ENCODE assay signal across 28 cellular contexts in genomic region chr10:83222832-83223742, GRCh38.
"Had no signal": no experiment of that assay in that cellular context is flagged by ENCODE, and none has a peak within 500 bp of the region (broad histone marks: within the 10 kb centered on the region; RNA-seq: fewer than 3 reads in every experiment).

No MANE protein-coding gene starts in this region.

- H3K27ac Mint-ChIP-seq: activated CD8-positive, alpha-beta T cell treated with anti-CD3 and anti-CD28 coated beads for 36 hours; activated naive CD4-positive, alpha-beta T cell treated with anti-CD3 and anti-CD28 coated beads, Interleukin-2, amount 50 U/mL, for 72 hours; activated T-helper 2 cell treated with anti-CD3 and anti-CD28 coated beads, Interferon-gamma antibody, Interleukin-2, Interleukin-4, amounts not matched to agents 10 μg/mL and 5 μg/mL and 100 μg/mL, durations not matched to agents 14 hours and 24 hours and 36 hours; immature natural killer cell; memory B cell; natural killer cell treated with Interleukin-12 subunit alpha and Interleukin-12 subunit beta and Interleukin-15 and Interleukin-18, amount 100 ng/mL, for 72 hours; stimulated activated memory B cell treated with anti-CD40 and anti-IgM and Interleukin-4, amounts not matched to agents 10 μg/mL and 1 μg/mL and 100 μg/mL, for 72 hours; stimulated activated naive CD8-positive, alpha-beta T cell treated with anti-CD3 and anti-CD28 coated beads, Interleukin-15, amount 100 ng/mL, for 72 hours had no signal

- DNase-seq: activated CD4-positive, alpha-beta T cell treated with anti-CD3 and anti-CD28 coated beads for 1 hour; activated CD4-positive, alpha-beta T cell treated with anti-CD3 and anti-CD28 coated beads, Interleukin-2, amount 50 U/mL, for 1 hour; activated CD8-positive, alpha-beta T cell treated with anti-CD3 and anti-CD28 coated beads for 36 hours; activated T-cell treated with anti-CD3 and anti-CD28 coated beads, Interleukin-2, amount 50 U/mL, for 48 hours; effector CD8-positive, alpha-beta T cell; gastrocnemius medialis; glutamatergic neuron; immature natural killer cell; pancreas; psoas muscle; sigmoid colon; small intestine; stimulated activated CD4-positive, alpha-beta T cell treated with anti-CD3 and anti-CD28 coated beads, Interleukin-1b, Interleukin-23, amount 100 ng/mL, for 48 hours; stimulated activated CD4-positive, alpha-beta T cell treated with anti-CD3 and anti-CD28 coated beads, Interleukin-4, amount 100 ng/mL, for 4 hours; stimulated activated CD8-positive, alpha-beta memory T cell treated with anti-CD3 and anti-CD28 coated beads, Interleukin-4, amount 100 ng/mL, for 48 hours; stimulated activated naive CD8-positive, alpha-beta T cell treated with anti-CD3 and anti-CD28 coated beads, Interleukin-15, amount 100 ng/mL, for 72 hours; substantia nigra; T-helper 2 cell; upper lobe of right lung had no signal

- H3K36me3 ChIP-seq: breast epithelium, gastrocnemius medialis, pancreas, sigmoid colon, thyroid gland, upper lobe of right lung had no signal

- H3K4me1 ChIP-seq: breast epithelium, gastrocnemius medialis, pancreas, psoas muscle, sigmoid colon, thyroid gland, upper lobe of right lung had no signal

- H3K4me3 Mint-ChIP-seq: activated CD8-positive, alpha-beta T cell treated with anti-CD3 and anti-CD28 coated beads for 36 hours; central memory CD8-positive, alpha-beta T cell; immature natural killer cell; memory B cell; natural killer cell treated with Interleukin-12 subunit alpha and Interleukin-12 subunit beta and Interleukin-15 and Interleukin-18, amount 100 ng/mL, for 72 hours; stimulated activated memory B cell treated with anti-CD40 and anti-IgM and Interleukin-4, amounts not matched to agents 10 μg/mL and 1 μg/mL and 100 μg/mL, for 72 hours; stimulated activated naive CD8-positive, alpha-beta T cell treated with anti-CD3 and anti-CD28 coated beads, Interleukin-15, amount 100 ng/mL, for 72 hours had no signal

- H3K9me3 ChIP-seq: breast epithelium, gastrocnemius medialis, pancreas, psoas muscle, thyroid gland, upper lobe of right lung had no signal

- H3K4me1 Mint-ChIP-seq: central memory CD8-positive, alpha-beta T cell; immature natural killer cell; memory B cell; stimulated activated memory B cell treated with anti-CD40 and anti-IgM and Interleukin-4, amounts not matched to agents 10 μg/mL and 1 μg/mL and 100 μg/mL, for 72 hours; stimulated activated naive CD8-positive, alpha-beta T cell treated with anti-CD3 and anti-CD28 coated beads, Interleukin-15, amount 100 ng/mL, for 72 hours had no signal

- H3K9me3 Mint-ChIP-seq: memory B cell; stimulated activated memory B cell treated with anti-CD40 and anti-IgM and Interleukin-4, amounts not matched to agents 10 μg/mL and 1 μg/mL and 100 μg/mL, for 72 hours had no signal

- FAIRE-seq: colon, pancreas, small intestine had no signal

- ATAC-seq: activated CD8-positive, alpha-beta T cell treated with anti-CD3 and anti-CD28 coated beads for 36 hours; activated naive CD4-positive, alpha-beta T cell treated with anti-CD3 and anti-CD28 coated beads, Interleukin-2, amount 50 U/mL, for 72 hours; gastrocnemius medialis; natural killer cell treated with Interleukin-12 subunit alpha and Interleukin-12 subunit beta and Interleukin-15 and Interleukin-18, amount 100 ng/mL, for 72 hours; pancreas; psoas muscle; stimulated activated memory B cell treated with anti-CD40 and anti-IgM and Interleukin-4, amounts not matched to agents 10 μg/mL and 1 μg/mL and 100 μg/mL, for 72 hours; stimulated activated naive CD8-positive, alpha-beta T cell treated with anti-CD3 and anti-CD28 coated beads, Interleukin-15, amount 100 ng/mL, for 72 hours; upper lobe of right lung had no signal

- H3K27me3 Mint-ChIP-seq: activated CD8-positive, alpha-beta T cell treated with anti-CD3 and anti-CD28 coated beads for 36 hours; central memory CD8-positive, alpha-beta T cell; memory B cell; natural killer cell treated with Interleukin-12 subunit alpha and Interleukin-12 subunit beta and Interleukin-15 and Interleukin-18, amount 100 ng/mL, for 72 hours; stimulated activated memory B cell treated with anti-CD40 and anti-IgM and Interleukin-4, amounts not matched to agents 10 μg/mL and 1 μg/mL and 100 μg/mL, for 72 hours; stimulated activated naive CD8-positive, alpha-beta T cell treated with anti-CD3 and anti-CD28 coated beads, Interleukin-15, amount 100 ng/mL, for 72 hours had no signal

- H3K36me3 Mint-ChIP-seq: activated naive CD4-positive, alpha-beta T cell treated with anti-CD3 and anti-CD28 coated beads, Interleukin-2, amount 50 U/mL, for 72 hours; immature natural killer cell; memory B cell; natural killer cell treated with Interleukin-12 subunit alpha and Interleukin-12 subunit beta and Interleukin-15 and Interleukin-18, amount 100 ng/mL, for 72 hours; stimulated activated memory B cell treated with anti-CD40 and anti-IgM and Interleukin-4, amounts not matched to agents 10 μg/mL and 1 μg/mL and 100 μg/mL, for 72 hours had no signal

- H3K27ac ChIP-seq: breast epithelium, gastrocnemius medialis, pancreas, psoas muscle, sigmoid colon, thyroid gland, upper lobe of right lung had no signal

- H3K4me3 ChIP-seq: breast epithelium, gastrocnemius medialis, pancreas, psoas muscle, sigmoid colon, thyroid gland, upper lobe of right lung had no signal

- H3K27me3 ChIP-seq: breast epithelium, gastrocnemius medialis, pancreas, sigmoid colon, thyroid gland, upper lobe of right lung had no signal
